Comparison of ENCODE assay signal across 25 cellular contexts in the genomic region with DNA sequence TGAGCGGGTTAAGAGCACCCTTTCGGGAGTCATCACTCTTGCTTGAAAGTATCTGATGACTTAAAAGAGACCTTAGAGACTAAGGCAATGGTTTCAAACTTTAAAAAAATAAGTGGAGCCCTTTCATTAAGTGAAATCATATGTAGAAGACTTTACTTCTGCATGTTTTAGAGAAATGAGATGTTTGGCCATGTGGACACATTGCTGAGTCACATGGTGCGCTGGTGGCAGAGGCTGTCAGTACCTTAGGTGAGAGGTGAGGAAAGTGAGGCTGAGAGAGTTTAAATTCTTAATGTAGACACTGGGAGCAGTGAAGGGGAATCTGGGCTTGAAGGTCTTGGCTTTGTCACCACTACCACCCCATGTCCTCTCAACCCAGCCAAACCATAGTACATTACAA.
A peak's percentile ranks its signal among the peaks of the same experiment; 100 is the strongest.
DNase-seq lines count a peak whose midpoint lies in the region; ATAC-seq, FAIRE-seq and TF ChIP-seq lines count a peak whose summit lies in the region.
"Had no signal": no experiment of that assay in that cellular context is flagged by ENCODE, and none has a peak within 500 bp of the region (broad histone marks: within the 10 kb centered on the region; RNA-seq: fewer than 3 reads in every experiment).

No MANE protein-coding gene starts in this region.

- H3K27ac ChIP-seq in HepG2 (ENCODE audit: extremely low read length, insufficient read depth, low read length) (no peak overlapping the region), right lobe of liver (no peak overlapping the region), K562 (ENCODE audit: extremely low read depth, low read depth, low read length) (no peak overlapping the region)
- H3K27ac ChIP-seq: BLaER1 had no signal

- BruUV-seq in HepG2 (replicated peaks; lab: Mats Ljungman, UMichigan) = no TSS peak
- BruUV-seq in K562 (replicated peaks; lab: Mats Ljungman, UMichigan) = no TSS peak

- no peak for TF ChIP-seq RAD21 in HepG2 (CRISPR knock-in tag; IDR thresholded peaks at IDR 0.05)
- TF ChIP-seq RAD21 in K562 (CRISPR knock-in tag; conservative IDR thresholded peaks at IDR 0.05 in 1 of 2, IDR thresholded peaks at IDR 0.05 in 1 of 2) = no peak

- in situ Hi-C loops in HepG2 (cut with HindIII; ENCODE audit: extremely low pct_ligation_motif_present, low pct_unique_long_range_greater_than_20kb) = no loop called here
- in situ Hi-C loops in K562 (cut with MboI) = no loop called here

- intact Hi-C loops in HepG2 (cut with micrococcal nuclease; ENCODE audit: unreplicated experiment) (no loop called here), right lobe of liver (cut with DNase I) (no loop called here), K562 (cut with micrococcal nuclease) (no loop called here)

- WGBS in HepG2 (ENCODE audit: low lambda C conversion rate) = 100% methylated on average over 3 of the region's 3 CpGs
- WGBS in right lobe of liver (ENCODE audit: insufficient coverage, low coverage, low lambda C conversion rate, missing lambda C conversion rate) = 100% methylated on average over 2 of the region's 3 CpGs
- 16% methylated on average over 3 of the region's 3 CpGs for WGBS in K562 (ENCODE audit: insufficient coverage, low coverage, missing lambda C conversion rate)

- CTCF ChIA-PET in HepG2 (lab: Yijun Ruan, JAX; ENCODE audit: low intra/inter-chr PET ratio, low total read pairs) = no interaction called here
- CTCF ChIA-PET in K562 (lab: Yijun Ruan, JAX; ENCODE audit: low intra/inter-chr PET ratio) = no interaction called here

- TF ChIP-seq CTCF in HepG2 (CRISPR knock-in tag; IDR thresholded peaks at IDR 0.05) (no peak), right lobe of liver (IDR thresholded peaks at IDR 0.05) (no peak), K562 (IDR thresholded peaks at IDR 0.05 in 2 of 3, conservative IDR thresholded peaks at IDR 0.05 in 1 of 3; ENCODE audit: insufficient read depth in 2 of 3, low read depth in 1 of 3, low read length in 3 of 3) (no peak)

- H3K9me1 ChIP-seq in K562 (ENCODE audit: control insufficient read depth, insufficient read depth, low read length) = no peaks in the 10 kb centered on the region

- H3K4me2 ChIP-seq in HepG2 (ENCODE audit: low read depth, low read length) = no peak overlapping the region
- H3K4me2 ChIP-seq in K562 (ENCODE audit: insufficient read depth, low read length) = no peak overlapping the region

- H2AFZ ChIP-seq in HepG2 (ENCODE audit: low read length) (no peak overlapping the region), K562 (ENCODE audit: low read depth, low read length) (no peak overlapping the region)

- no peak for DNase-seq in HepG2 (ENCODE audit: low spot score)
- no peak for DNase-seq in right lobe of liver
- DNase-seq in K562 (ENCODE audit: extremely low read depth in 1 of 4, low spot score in 3 of 4) = no peak
- DNase-seq in HTR-8/SVneo (ENCODE audit: insufficient read length, low spot score) = no peak
- DNase-seq: 8988T; ACHN; BE2C; C1 segment of cervical spinal cord; CD4-positive, alpha-beta memory T cell; CD4-positive, CD25-positive, alpha-beta regulatory T cell; CD8-positive, alpha-beta memory T cell; COR-L47; DMS 273 treated with DMSO at 0.1 percent for 48 hours; DMS153; DMS53; DMS79; DND-41; EL; GDM1 had no signal

- H3K27me3 ChIP-seq in HepG2 (ENCODE audit: control insufficient read depth in 1 of 2, insufficient read depth in 2 of 2, low read length in 2 of 2) (no peaks in the 10 kb centered on the region), right lobe of liver (no peaks in the 10 kb centered on the region), K562 (ENCODE audit: control insufficient read depth in 2 of 2, insufficient read depth in 2 of 2, low read length in 2 of 2) (peaks cover 0 to 2% of the 10 kb centered on the region in 2 experiments; a peak in 1 of 5 replicates)
- H3K27me3 ChIP-seq: BE2C, BLaER1 had no signal

- no peaks in the 10 kb centered on the region for H3K36me3 ChIP-seq in HepG2 (replicated peaks in 1 of 2; ENCODE audit: control insufficient read depth in 1 of 2, insufficient read depth in 2 of 2, low read length in 2 of 2)
- H3K36me3 ChIP-seq in right lobe of liver = no peaks in the 10 kb centered on the region
- H3K36me3 ChIP-seq in K562 (ENCODE audit: control insufficient read depth, insufficient read depth, low read length) = no peaks in the 10 kb centered on the region
- H3K36me3 ChIP-seq: BE2C, BLaER1 had no signal

- POLR2A ChIA-PET in HepG2 (lab: Yijun Ruan, JAX) = no interaction called here
- POLR2A ChIA-PET in K562 (lab: Yijun Ruan, JAX) = interaction anchor here (0.5 to 1.4 kb wide), 3 partner anchors 15 to 694 kb away, joined by 3 read pairs; no protein-coding TSS in a partner anchor

- no peak overlapping the region for H3K9ac ChIP-seq in HepG2 (ENCODE audit: insufficient read depth, low read depth, low read length)
- H3K9ac ChIP-seq in K562 (ENCODE audit: insufficient read depth in 1 of 2, low read depth in 2 of 2, low read length in 2 of 2) = no peak overlapping the region
- H3K9ac ChIP-seq: BLaER1 had no signal

- H3K79me2 ChIP-seq in HepG2 (ENCODE audit: insufficient read depth, low read length) (no peaks in the 10 kb centered on the region), K562 (ENCODE audit: control insufficient read depth, insufficient read depth, low read length) (no peaks in the 10 kb centered on the region)

- no peak for ATAC-seq in HepG2
- ATAC-seq in right lobe of liver = no peak
- ATAC-seq in K562 = no peak
- no peak for ATAC-seq in SK-N-SH treated with all-trans-retinoic acid at 6 μM for 48 hours
- ATAC-seq: GM12878 had no signal

- H4K20me1 ChIP-seq in HepG2 (ENCODE audit: insufficient read depth, low read length) = no peaks in the 10 kb centered on the region
- H4K20me1 ChIP-seq in K562 (replicated peaks; ENCODE audit: control insufficient read depth, insufficient read depth, low read length) = no peaks in the 10 kb centered on the region
- H4K20me1 ChIP-seq: BLaER1 had no signal

- H3K4me1 ChIP-seq in HepG2 (ENCODE audit: insufficient read depth, low read length) = 0 out of 2 replicates have a peak, but pooled peaks cover 10% of the 10 kb centered on the region
- H3K4me1 ChIP-seq in right lobe of liver = no peaks in the 10 kb centered on the region
- H3K4me1 ChIP-seq in K562 (replicated peaks in 1 of 2; ENCODE audit: control insufficient read depth in 2 of 2, insufficient read depth in 2 of 2, low read length in 2 of 2) = peaks cover 0 to 5% of the 10 kb centered on the region in 2 experiments; a peak in 2 of 5 replicates
- H3K4me1 ChIP-seq: BE2C had no signal

- TF ChIP-seq POLR2A in HepG2 (IDR thresholded peaks at IDR 0.05; ENCODE audit: insufficient read depth in 1 of 2, low read depth in 2 of 2, low read length in 2 of 2) = no peak
- TF ChIP-seq POLR2A in right lobe of liver (IDR thresholded peaks at IDR 0.05) = no peak
- TF ChIP-seq POLR2A in K562 (conservative IDR thresholded peaks at IDR 0.05) = no peak

- H3K9me3 ChIP-seq in HepG2 (ENCODE audit: low read length) (no peaks in the 10 kb centered on the region), right lobe of liver (no peaks in the 10 kb centered on the region), K562 (replicated peaks; ENCODE audit: control insufficient read depth, insufficient read depth, low read depth, low read length) (no peaks in the 10 kb centered on the region)
- H3K9me3 ChIP-seq: BE2C, BLaER1 had no signal

- H3K4me3 ChIP-seq in HepG2 (replicated peaks in 1 of 3; ENCODE audit: insufficient read depth in 1 of 3, low read depth in 2 of 3, low read length in 3 of 3) (no peak overlapping the region), right lobe of liver (no peak overlapping the region), K562 (no peak overlapping the region)
- H3K4me3 ChIP-seq: BLaER1, GM12878 had no signal

- no peak for FAIRE-seq in HepG2 (lab: Jason Lieb, UNC)
- FAIRE-seq in K562 (lab: Jason Lieb, UNC) = no peak
- FAIRE-seq in HTR-8/SVneo (lab: Jason Lieb, UNC) = no peak
- FAIRE-seq: A204.1, GM12878, GM12892, GM18507 had no signal

- TF ChIP-seq EP300 in HepG2 (IDR thresholded peaks at IDR 0.05; ENCODE audit: low read depth in 2 of 2, low read length in 2 of 2) = no peak
- no peak for TF ChIP-seq EP300 in HepG2 (CRISPR knock-in tag; IDR thresholded peaks at IDR 0.05; ENCODE audit: borderline replicate concordance)
- TF ChIP-seq EP300 in K562 (IDR thresholded peaks at IDR 0.05; ENCODE audit: low read length) = no peak

TF ChIP-seq in HepG2, 621 proteins besides CTCF, POLR2A, EP300 and RAD21 (continues in another document):
- TF ChIP-seq NFE2L2 (IDR thresholded peaks at IDR 0.05; ENCODE audit: low read length) (0 out of 2 replicates have a peak, but pooled peaks have one; percentile 11), ZNF224 (CRISPR knock-in tag; IDR thresholded peaks at IDR 0.05) (no peak)

TF ChIP-seq in K562, 482 proteins besides CTCF, POLR2A, EP300 and RAD21 (continues in another document):
- TF ChIP-seq ZNF324 (CRISPR knock-in tag; IDR thresholded peaks at IDR 0.05) = no peak
- TF ChIP-seq, protein P1, sequence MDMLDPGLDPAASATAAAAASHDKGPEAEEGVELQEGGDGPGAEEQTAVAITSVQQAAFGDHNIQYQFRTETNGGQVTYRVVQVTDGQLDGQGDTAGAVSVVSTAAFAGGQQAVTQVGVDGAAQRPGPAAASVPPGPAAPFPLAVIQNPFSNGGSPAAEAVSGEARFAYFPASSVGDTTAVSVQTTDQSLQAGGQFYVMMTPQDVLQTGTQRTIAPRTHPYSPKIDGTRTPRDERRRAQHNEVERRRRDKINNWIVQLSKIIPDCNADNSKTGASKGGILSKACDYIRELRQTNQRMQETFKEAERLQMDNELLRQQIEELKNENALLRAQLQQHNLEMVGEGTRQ (CRISPR knock-in tag; IDR thresholded peaks at IDR 0.05) = 0 out of 2 replicates have a peak, but pooled peaks have one; percentile 16

TF ChIP-seq in SK-N-SH treated with all-trans-retinoic acid at 6 μM for 48 hours, 23 proteins besides CTCF, POLR2A, EP300 and RAD21:
- TF ChIP-seq ESRRG (CRISPR knock-in tag; IDR thresholded peaks at IDR 0.05) (no peak), TCF4 (CRISPR knock-in tag; IDR thresholded peaks at IDR 0.05; ENCODE audit: borderline replicate concordance) (no peak), ZNF8 (CRISPR knock-in tag; IDR thresholded peaks at IDR 0.05) (no peak), ZNF70 (CRISPR knock-in tag; IDR thresholded peaks at IDR 0.05) (no peak), GLIS3 (CRISPR knock-in tag; IDR thresholded peaks at IDR 0.05) (no peak), OSR1 (CRISPR knock-in tag; IDR thresholded peaks at IDR 0.05) (no peak)
